Comparison of ENCODE assay signal across 1 cellular context in the genomic region with DNA sequence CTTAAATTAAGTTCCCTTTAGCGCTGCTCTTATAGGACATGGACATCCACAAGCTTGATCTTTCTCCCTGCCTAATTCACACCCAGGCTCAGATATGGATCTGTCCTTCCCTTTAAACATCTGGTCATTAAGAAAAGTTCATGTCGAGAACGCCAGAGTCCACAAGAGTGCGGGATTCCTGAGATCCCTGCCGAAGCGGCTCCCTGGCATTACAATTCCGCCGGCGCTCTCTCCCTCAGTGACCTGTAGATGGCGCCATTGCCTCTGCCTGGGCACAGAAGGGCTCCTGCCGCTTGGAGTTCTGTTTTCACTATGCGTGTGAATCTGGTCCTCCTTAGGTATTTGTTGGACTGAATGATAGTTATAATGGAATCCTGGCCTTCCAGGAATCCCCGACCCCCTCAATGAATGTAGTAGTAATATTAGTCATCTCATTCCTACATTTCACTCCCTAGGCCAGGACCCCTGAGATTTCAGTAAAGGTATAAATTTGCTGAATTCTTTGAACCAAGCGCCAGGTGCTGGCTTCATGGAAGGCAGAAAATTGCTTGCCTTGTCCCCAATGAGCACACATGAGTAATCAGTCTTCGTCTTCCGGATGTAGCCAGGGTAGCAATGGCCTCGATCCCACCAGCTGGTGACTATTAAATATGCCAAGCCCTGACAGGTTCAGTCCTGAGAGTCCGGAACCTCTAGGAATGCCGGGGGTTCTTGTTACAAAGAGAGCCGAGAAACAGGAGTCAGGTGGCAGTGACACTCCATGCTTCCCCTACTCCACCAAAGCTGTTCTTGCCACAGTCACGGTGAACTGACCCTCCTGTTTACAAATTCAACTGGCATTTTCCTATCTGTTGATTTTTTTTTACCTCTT.
A peak's percentile ranks its signal among the peaks of the same experiment; 100 is the strongest.
TF ChIP-seq lines count a peak whose summit lies in the region.

No MANE protein-coding gene starts in this region.

TF ChIP-seq in K562, 482 proteins besides CTCF, POLR2A, EP300 and RAD21 (continued from another document and continues in another):
- TF ChIP-seq, protein P1, sequence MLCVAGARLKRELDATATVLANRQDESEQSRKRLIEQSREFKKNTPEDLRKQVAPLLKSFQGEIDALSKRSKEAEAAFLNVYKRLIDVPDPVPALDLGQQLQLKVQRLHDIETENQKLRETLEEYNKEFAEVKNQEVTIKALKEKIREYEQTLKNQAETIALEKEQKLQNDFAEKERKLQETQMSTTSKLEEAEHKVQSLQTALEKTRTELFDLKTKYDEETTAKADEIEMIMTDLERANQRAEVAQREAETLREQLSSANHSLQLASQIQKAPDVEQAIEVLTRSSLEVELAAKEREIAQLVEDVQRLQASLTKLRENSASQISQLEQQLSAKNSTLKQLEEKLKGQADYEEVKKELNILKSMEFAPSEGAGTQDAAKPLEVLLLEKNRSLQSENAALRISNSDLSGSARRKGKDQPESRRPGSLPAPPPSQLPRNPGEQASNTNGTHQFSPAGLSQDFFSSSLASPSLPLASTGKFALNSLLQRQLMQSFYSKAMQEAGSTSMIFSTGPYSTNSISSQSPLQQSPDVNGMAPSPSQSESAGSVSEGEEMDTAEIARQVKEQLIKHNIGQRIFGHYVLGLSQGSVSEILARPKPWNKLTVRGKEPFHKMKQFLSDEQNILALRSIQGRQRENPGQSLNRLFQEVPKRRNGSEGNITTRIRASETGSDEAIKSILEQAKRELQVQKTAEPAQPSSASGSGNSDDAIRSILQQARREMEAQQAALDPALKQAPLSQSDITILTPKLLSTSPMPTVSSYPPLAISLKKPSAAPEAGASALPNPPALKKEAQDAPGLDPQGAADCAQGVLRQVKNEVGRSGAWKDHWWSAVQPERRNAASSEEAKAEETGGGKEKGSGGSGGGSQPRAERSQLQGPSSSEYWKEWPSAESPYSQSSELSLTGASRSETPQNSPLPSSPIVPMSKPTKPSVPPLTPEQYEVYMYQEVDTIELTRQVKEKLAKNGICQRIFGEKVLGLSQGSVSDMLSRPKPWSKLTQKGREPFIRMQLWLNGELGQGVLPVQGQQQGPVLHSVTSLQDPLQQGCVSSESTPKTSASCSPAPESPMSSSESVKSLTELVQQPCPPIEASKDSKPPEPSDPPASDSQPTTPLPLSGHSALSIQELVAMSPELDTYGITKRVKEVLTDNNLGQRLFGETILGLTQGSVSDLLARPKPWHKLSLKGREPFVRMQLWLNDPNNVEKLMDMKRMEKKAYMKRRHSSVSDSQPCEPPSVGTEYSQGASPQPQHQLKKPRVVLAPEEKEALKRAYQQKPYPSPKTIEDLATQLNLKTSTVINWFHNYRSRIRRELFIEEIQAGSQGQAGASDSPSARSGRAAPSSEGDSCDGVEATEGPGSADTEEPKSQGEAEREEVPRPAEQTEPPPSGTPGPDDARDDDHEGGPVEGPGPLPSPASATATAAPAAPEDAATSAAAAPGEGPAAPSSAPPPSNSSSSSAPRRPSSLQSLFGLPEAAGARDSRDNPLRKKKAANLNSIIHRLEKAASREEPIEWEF (CRISPR knock-in tag; IDR thresholded peaks at IDR 0.05), result no peak
- TF ChIP-seq HLTF (IDR thresholded peaks at IDR 0.05) (no peak), SMC3 (conservative IDR thresholded peaks at IDR 0.05; ENCODE audit: insufficient read depth, low read depth, low read length) (peak; percentile 82), ZKSCAN8 (CRISPR knock-in tag; IDR thresholded peaks at IDR 0.05) (no peak), GABPA (tag; conservative IDR thresholded peaks at IDR 0.05; ENCODE audit: low read depth) (no peak), TSC22D4 (tag; IDR thresholded peaks at IDR 0.05) (no peak), HDAC1 (IDR thresholded peaks at IDR 0.05) (no peak), SIN3B (IDR thresholded peaks at IDR 0.05; ENCODE audit: low read depth) (no peak), HDAC8 (tag; IDR thresholded peaks at IDR 0.05) (no peak), PTBP1 (IDR thresholded peaks at IDR 0.05; ENCODE audit: low read depth, low read length) (no peak), BMI1 (IDR thresholded peaks at IDR 0.05; ENCODE audit: low read length) (no peak), EP400 (IDR thresholded peaks at IDR 0.05) (no peak), CAMTA2 (CRISPR knock-in tag; conservative IDR thresholded peaks at IDR 0.05) (no peak), SAFB (IDR thresholded peaks at IDR 0.05; ENCODE audit: borderline replicate concordance, low read depth, low read length) (no peak), CC2D1A (IDR thresholded peaks at IDR 0.05) (0 out of 2 replicates have a peak, but pooled peaks have one; percentile 15), ZNF146 (CRISPR knock-in tag; IDR thresholded peaks at IDR 0.05; ENCODE audit: unreplicated experiment) (no peak), ZNF217 (CRISPR knock-in tag; IDR thresholded peaks at IDR 0.05) (no peak), PHF20 (IDR thresholded peaks at IDR 0.05; ENCODE audit: partially characterized antibody) (no peak), TCFL5 (CRISPR knock-in tag; conservative IDR thresholded peaks at IDR 0.05) (no peak), XRCC5 (IDR thresholded peaks at IDR 0.05; ENCODE audit: low read depth, low read length) (peak; percentile 80; the same call in 1 of the 2 replicates), ZNF174 (CRISPR knock-in tag; IDR thresholded peaks at IDR 0.05) (no peak), EZH2 (IDR thresholded peaks at IDR 0.05; ENCODE audit: borderline replicate concordance, low read depth, low read length) (no peak), CBFA2T2 (conservative IDR thresholded peaks at IDR 0.05) (no peak), ZKSCAN1 (IDR thresholded peaks at IDR 0.05; ENCODE audit: low read depth, low read length) (no peak), SAFB2 (IDR thresholded peaks at IDR 0.05; ENCODE audit: borderline replicate concordance, low read depth, low read length, severe bottlenecking) (no peak), NONO (IDR thresholded peaks at IDR 0.05; ENCODE audit: low read depth in 2 of 2, low read length in 1 of 2) (no peak)
- TF ChIP-seq, protein P2, sequence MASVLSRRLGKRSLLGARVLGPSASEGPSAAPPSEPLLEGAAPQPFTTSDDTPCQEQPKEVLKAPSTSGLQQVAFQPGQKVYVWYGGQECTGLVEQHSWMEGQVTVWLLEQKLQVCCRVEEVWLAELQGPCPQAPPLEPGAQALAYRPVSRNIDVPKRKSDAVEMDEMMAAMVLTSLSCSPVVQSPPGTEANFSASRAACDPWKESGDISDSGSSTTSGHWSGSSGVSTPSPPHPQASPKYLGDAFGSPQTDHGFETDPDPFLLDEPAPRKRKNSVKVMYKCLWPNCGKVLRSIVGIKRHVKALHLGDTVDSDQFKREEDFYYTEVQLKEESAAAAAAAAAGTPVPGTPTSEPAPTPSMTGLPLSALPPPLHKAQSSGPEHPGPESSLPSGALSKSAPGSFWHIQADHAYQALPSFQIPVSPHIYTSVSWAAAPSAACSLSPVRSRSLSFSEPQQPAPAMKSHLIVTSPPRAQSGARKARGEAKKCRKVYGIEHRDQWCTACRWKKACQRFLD (CRISPR knock-in tag; IDR thresholded peaks at IDR 0.05), result no peak
- TF ChIP-seq, protein P3, sequence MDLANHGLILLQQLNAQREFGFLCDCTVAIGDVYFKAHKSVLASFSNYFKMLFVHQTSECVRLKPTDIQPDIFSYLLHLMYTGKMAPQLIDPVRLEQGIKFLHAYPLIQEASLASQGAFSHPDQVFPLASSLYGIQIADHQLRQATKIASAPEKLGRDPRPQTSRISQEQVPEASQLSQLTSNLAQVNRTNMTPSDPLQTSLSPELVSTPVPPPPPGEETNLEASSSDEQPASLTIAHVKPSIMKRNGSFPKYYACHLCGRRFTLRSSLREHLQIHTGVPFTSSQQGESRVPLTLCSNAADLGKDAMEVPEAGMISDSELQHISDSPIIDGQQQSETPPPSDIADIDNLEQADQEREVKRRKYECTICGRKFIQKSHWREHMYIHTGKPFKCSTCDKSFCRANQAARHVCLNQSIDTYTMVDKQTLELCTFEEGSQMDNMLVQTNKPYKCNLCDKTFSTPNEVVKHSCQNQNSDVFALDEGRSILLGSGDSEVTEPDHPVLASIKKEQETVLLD (IDR thresholded peaks at IDR 0.05), result no peak
- TF ChIP-seq, protein P4, sequence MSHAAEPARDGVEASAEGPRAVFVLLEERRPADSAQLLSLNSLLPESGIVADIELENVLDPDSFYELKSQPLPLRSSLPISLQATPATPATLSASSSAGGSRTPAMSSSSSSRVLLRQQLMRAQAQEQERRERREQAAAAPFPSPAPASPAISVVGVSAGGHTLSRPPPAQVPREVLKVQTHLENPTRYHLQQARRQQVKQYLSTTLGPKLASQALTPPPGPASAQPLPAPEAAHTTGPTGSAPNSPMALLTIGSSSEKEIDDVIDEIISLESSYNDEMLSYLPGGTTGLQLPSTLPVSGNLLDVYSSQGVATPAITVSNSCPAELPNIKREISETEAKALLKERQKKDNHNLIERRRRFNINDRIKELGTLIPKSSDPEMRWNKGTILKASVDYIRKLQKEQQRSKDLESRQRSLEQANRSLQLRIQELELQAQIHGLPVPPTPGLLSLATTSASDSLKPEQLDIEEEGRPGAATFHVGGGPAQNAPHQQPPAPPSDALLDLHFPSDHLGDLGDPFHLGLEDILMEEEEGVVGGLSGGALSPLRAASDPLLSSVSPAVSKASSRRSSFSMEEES (CRISPR knock-in tag; IDR thresholded peaks at IDR 0.05), result no peak
- TF ChIP-seq, protein P5, sequence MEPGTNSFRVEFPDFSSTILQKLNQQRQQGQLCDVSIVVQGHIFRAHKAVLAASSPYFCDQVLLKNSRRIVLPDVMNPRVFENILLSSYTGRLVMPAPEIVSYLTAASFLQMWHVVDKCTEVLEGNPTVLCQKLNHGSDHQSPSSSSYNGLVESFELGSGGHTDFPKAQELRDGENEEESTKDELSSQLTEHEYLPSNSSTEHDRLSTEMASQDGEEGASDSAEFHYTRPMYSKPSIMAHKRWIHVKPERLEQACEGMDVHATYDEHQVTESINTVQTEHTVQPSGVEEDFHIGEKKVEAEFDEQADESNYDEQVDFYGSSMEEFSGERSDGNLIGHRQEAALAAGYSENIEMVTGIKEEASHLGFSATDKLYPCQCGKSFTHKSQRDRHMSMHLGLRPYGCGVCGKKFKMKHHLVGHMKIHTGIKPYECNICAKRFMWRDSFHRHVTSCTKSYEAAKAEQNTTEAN (CRISPR knock-in tag; IDR thresholded peaks at IDR 0.05), result no peak
- TF ChIP-seq, protein P6, sequence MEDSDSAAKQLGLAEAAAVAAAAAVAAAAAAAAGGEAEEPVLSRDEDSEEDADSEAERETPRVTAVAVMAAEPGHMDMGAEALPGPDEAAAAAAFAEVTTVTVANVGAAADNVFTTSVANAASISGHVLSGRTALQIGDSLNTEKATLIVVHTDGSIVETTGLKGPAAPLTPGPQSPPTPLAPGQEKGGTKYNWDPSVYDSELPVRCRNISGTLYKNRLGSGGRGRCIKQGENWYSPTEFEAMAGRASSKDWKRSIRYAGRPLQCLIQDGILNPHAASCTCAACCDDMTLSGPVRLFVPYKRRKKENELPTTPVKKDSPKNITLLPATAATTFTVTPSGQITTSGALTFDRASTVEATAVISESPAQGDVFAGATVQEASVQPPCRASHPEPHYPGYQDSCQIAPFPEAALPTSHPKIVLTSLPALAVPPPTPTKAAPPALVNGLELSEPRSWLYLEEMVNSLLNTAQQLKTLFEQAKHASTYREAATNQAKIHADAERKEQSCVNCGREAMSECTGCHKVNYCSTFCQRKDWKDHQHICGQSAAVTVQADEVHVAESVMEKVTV (CRISPR knock-in tag; IDR thresholded peaks at IDR 0.05), result 0 out of 2 replicates have a peak, but pooled peaks have one; percentile 16
- TF ChIP-seq, protein P7, sequence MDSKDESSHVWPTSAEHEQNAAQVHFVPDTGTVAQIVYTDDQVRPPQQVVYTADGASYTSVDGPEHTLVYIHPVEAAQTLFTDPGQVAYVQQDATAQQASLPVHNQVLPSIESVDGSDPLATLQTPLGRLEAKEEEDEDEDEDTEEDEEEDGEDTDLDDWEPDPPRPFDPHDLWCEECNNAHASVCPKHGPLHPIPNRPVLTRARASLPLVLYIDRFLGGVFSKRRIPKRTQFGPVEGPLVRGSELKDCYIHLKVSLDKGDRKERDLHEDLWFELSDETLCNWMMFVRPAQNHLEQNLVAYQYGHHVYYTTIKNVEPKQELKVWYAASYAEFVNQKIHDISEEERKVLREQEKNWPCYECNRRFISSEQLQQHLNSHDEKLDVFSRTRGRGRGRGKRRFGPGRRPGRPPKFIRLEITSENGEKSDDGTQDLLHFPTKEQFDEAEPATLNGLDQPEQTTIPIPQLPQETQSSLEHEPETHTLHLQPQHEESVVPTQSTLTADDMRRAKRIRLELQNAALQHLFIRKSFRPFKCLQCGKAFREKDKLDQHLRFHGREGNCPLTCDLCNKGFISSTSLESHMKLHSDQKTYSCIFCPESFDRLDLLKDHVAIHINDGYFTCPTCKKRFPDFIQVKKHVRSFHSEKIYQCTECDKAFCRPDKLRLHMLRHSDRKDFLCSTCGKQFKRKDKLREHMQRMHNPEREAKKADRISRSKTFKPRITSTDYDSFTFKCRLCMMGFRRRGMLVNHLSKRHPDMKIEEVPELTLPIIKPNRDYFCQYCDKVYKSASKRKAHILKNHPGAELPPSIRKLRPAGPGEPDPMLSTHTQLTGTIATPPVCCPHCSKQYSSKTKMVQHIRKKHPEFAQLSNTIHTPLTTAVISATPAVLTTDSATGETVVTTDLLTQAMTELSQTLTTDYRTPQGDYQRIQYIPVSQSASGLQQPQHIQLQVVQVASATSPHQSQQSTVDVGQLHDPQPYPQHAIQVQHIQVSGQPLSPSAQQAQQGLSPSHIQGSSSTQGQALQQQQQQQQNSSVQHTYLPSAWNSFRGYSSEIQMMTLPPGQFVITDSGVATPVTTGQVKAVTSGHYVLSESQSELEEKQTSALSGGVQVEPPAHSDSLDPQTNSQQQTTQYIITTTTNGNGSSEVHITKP (IDR thresholded peaks at IDR 0.05; ENCODE audit: partially characterized antibody), result no peak
- TF ChIP-seq, protein P8, sequence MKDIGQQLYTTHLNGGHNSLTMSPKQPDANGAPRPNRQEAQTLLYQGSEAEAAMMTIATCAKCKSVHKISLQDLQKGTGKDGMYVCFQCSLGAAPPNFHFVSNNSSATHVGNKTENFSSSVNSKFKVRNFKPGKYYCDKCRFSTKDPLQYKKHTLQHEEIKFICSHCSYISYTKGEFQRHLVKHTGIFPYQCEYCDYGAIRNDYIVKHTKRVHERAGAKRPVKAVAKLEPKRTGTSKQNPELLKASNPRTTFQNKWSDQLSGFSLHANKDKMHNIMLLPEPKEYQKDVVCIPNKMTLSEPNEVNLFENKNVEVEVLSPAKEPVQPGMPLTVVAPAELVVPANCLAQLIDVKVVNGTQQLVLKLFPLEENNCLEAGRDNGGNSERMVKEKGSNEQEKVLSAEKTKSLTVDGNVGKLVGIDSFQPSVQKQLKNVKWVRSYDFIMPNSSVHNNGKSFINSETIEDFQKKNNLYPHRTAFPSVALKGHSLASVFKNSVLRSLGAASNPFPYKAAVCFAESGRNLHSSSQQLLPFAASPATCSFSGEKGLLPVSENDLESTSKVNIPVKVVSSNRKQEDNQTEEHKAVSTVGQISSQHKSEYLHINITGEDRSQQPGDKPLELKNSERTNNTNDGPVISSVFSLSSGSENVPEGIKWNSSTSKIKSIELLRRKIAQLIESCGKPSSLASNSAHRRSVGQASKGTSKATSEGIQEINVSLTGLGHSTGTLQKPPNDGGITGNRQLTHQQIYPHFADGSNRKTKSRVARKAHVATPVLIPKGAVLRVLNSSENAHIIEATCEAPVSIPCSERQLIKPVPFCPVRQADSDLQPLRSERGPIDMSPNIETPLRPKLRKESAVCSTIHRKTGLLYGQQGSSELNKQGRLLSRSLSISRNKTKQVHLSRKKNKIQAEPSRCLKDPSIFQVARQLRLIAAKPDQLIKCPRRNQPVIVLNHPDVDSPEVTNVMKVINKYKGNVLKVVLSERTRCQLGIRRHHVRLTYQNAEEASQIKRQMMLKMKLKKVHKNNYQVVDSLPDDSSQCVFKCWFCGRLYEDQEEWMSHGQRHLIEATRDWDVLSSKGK (CRISPR knock-in tag; IDR thresholded peaks at IDR 0.05), result no peak
- TF ChIP-seq, protein P9, sequence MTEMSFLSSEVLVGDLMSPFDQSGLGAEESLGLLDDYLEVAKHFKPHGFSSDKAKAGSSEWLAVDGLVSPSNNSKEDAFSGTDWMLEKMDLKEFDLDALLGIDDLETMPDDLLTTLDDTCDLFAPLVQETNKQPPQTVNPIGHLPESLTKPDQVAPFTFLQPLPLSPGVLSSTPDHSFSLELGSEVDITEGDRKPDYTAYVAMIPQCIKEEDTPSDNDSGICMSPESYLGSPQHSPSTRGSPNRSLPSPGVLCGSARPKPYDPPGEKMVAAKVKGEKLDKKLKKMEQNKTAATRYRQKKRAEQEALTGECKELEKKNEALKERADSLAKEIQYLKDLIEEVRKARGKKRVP (CRISPR knock-in tag; IDR thresholded peaks at IDR 0.05), result no peak
